In genomic region chr9:109729513-109729912, GRCh38 we compare ENCODE assay signal across 7 cellular contexts. TPM values are rescaled to one million over a fixed set of nuclear protein-coding genes. Genes with fewer than 3 reads are reported as not detected.
"Had no signal": no experiment of that assay in that cellular context is flagged by ENCODE, and none has a peak within 500 bp of the region (broad histone marks: within the 10 kb centered on the region; RNA-seq: fewer than 3 reads in every experiment).

No MANE protein-coding gene starts in this region.

- H3K4me1 Mint-ChIP-seq: IgD-negative memory B cell had no signal

- H3K4me3 ChIP-seq: GM23248, HAP-1 had no signal

- H3K4me1 ChIP-seq: HAP-1 had no signal

- H3K36me3 ChIP-seq: HAP-1 had no signal

- H3K27ac ChIP-seq: GM23248 had no signal

- DNase-seq: GOT3, H7 had no signal

- H3K27ac Mint-ChIP-seq: IgD-negative memory B cell had no signal

- H2AFZ ChIP-seq: GM23248 had no signal

- H3K9me3 Mint-ChIP-seq: IgD-negative memory B cell had no signal

- H3K9ac ChIP-seq: GM23248 had no signal

- H3K4me3 Mint-ChIP-seq: IgD-negative memory B cell had no signal

- ATAC-seq: HCT116 had no signal

- H3K9me3 ChIP-seq: HAP-1 had no signal

RNA-seq across cellular contexts. Expression of gene PALM2AKAP2, which starts 50.5 kb away (rescaled TPM):
- total RNA-seq: HT-29 had no signal
